Comparison of ENCODE assay signal across 8 cellular contexts in genomic region chr1:9910080-9910424, GRCh38. TPM values are rescaled to one million over a fixed set of nuclear protein-coding genes. Genes with fewer than 3 reads are reported as not detected.
DNase-seq lines count a peak whose midpoint lies in the region; ATAC-seq and TF ChIP-seq lines count a peak whose summit lies in the region.

TSS of gene CTNNBIP1 (minus strand) at chr1:9910269. CDS start at chr1:9872064, 38,205 bp downstream.

- H3K27ac Mint-ChIP-seq in activated CD4-positive, alpha-beta T cell treated with anti-CD3 and anti-CD28 coated beads for 36 hours: peak within 1 kb of the TSS; percentile 92

- TF ChIP-seq CTCF in esophagus squamous epithelium (IDR thresholded peaks at IDR 0.05): no peak

- DNase-seq in activated CD4-positive, alpha-beta T cell treated with anti-CD3 and anti-CD28 coated beads for 36 hours: no peak
- no peak for DNase-seq in activated CD4-positive, alpha-beta T cell treated with anti-CD3 and anti-CD28 coated beads for 4 hours
- no peak for DNase-seq in SJCRH30
- no peak for DNase-seq in esophagus squamous epithelium (lab: John Stamatoyannopoulos, UW)
- DNase-seq in stimulated activated CD4-positive, alpha-beta T cell treated with anti-CD3 and anti-CD28 coated beads, Interleukin-4, amount 100 ng/mL, for 24 hours: no peak
- no peak for DNase-seq in NAMALWA (ENCODE audit: low spot score)

- H2AFZ ChIP-seq in neuron (ENCODE audit: low read depth, low read length): peak within 1 kb of the TSS; percentile 90

- H3K27ac ChIP-seq in SJCRH30 (peak within 1 kb of the TSS; percentile 56), esophagus squamous epithelium (peak within 1 kb of the TSS; percentile 94 to 99 (median 98))

- no CpG with 5 or more reads among the region's 54 CpGs for WGBS in esophagus squamous epithelium, 2 donors

- H3K4me3 ChIP-seq in SJCRH30 (peak within 1 kb of the TSS; percentile 92), esophagus squamous epithelium (peak within 1 kb of the TSS; percentile 82 to 95 (median 89)), neuron (ENCODE audit: low read length) (peak within 1 kb of the TSS; percentile 87)

- peak; percentile 81 for ATAC-seq in activated CD4-positive, alpha-beta T cell treated with anti-CD3 and anti-CD28 coated beads for 36 hours
- peak; percentile 70 for ATAC-seq in HG02981 (IDR thresholded peaks at IDR 0.05; ENCODE audit: unreplicated experiment)

- CTCF ChIA-PET in activated CD4-positive, alpha-beta T cell treated with anti-CD3 and anti-CD28 coated beads for 36 hours (lab: Charles Lee): interaction anchor here (1.2 kb wide), 1 partner anchor 33 kb away, joined by 11 read pairs; the partner anchor contains the start of genes LZIC and NMNAT1

- H3K27me3 Mint-ChIP-seq in activated CD4-positive, alpha-beta T cell treated with anti-CD3 and anti-CD28 coated beads for 36 hours: no peaks in the 10 kb centered on the region

- peaks cover 26% of the 10 kb centered on the region for H3K4me1 Mint-ChIP-seq in activated CD4-positive, alpha-beta T cell treated with anti-CD3 and anti-CD28 coated beads for 36 hours

- no peaks in the 10 kb centered on the region for H3K36me3 ChIP-seq in SJCRH30
- no peaks in the 10 kb centered on the region for H3K36me3 ChIP-seq in esophagus squamous epithelium
- no peaks in the 10 kb centered on the region for H3K36me3 ChIP-seq in neuron (ENCODE audit: insufficient read depth, low read length)

- H3K27me3 ChIP-seq in SJCRH30 (no peaks in the 10 kb centered on the region), esophagus squamous epithelium (no peaks in the 10 kb centered on the region), neuron (ENCODE audit: insufficient read depth, low read length) (no peaks in the 10 kb centered on the region)

- H3K4me1 ChIP-seq in SJCRH30: peaks cover 29% of the 10 kb centered on the region
- H3K4me1 ChIP-seq in esophagus squamous epithelium: peaks cover 20 to 81% (median 26%) of the 10 kb centered on the region in 3 donors
- peaks cover 18% of the 10 kb centered on the region for H3K4me1 ChIP-seq in neuron (ENCODE audit: insufficient read depth, low read length)

- peak within 1 kb of the TSS; percentile 83 for H3K4me3 Mint-ChIP-seq in activated CD4-positive, alpha-beta T cell treated with anti-CD3 and anti-CD28 coated beads for 36 hours

- no peaks in the 10 kb centered on the region for H3K36me3 Mint-ChIP-seq in activated CD4-positive, alpha-beta T cell treated with anti-CD3 and anti-CD28 coated beads for 36 hours (ENCODE audit: low read depth)

- no peaks in the 10 kb centered on the region for H3K9me3 ChIP-seq in SJCRH30 (replicated peaks)
- H3K9me3 ChIP-seq in esophagus squamous epithelium: no peaks in the 10 kb centered on the region
- H3K9me3 ChIP-seq in neuron (ENCODE audit: low read length): no peaks in the 10 kb centered on the region

- POLR2A ChIA-PET in activated CD4-positive, alpha-beta T cell treated with anti-CD3 and anti-CD28 coated beads for 36 hours (lab: Charles Lee): no interaction called here

- TF ChIP-seq POLR2A in esophagus squamous epithelium (IDR thresholded peaks at IDR 0.05): peak in 3 of 4 donors; percentile 40 to 68 (median 53)

- intact Hi-C loops in activated CD4-positive, alpha-beta T cell treated with anti-CD3 and anti-CD28 coated beads for 36 hours (cut with DNase I, micrococcal nuclease): loop anchor here (1.0 to 5.0 kb wide), 23 partner anchors 33 to 1772 kb away; partner anchors contain the start of genes LZIC (in 2 of the 2), NMNAT1 (in 2 of the 2), SLC25A33 (in 2 of the 2) and UBE4B (in 2 of the 2)
- intact Hi-C loops in esophagus squamous epithelium (cut with DNase I): no loop called here

- no peaks in the 10 kb centered on the region for H3K9me3 Mint-ChIP-seq in activated CD4-positive, alpha-beta T cell treated with anti-CD3 and anti-CD28 coated beads for 36 hours (ENCODE audit: low read depth)

RNA-seq across cellular contexts. Expression of gene CTNNBIP1, which starts in this region (rescaled TPM):
- total RNA-seq in activated CD4-positive, alpha-beta T cell treated with anti-CD3 and anti-CD28 coated beads for 36 hours: 10 to 100 TPM in 1 of 2 experiments, 1 to 10 TPM in 1; 7.5 to 11.0 TPM
- total RNA-seq in SJCRH30 (2014; rRNA removed; shearing (Covaris generic)): 32.9 and 35.3 TPM in 2 replicates
- total RNA-seq in esophagus squamous epithelium: 100 to 1,000 TPM in 2 of 4 donors, 10 to 100 TPM in 2; 76.1 to 186 (median 118) TPM
